In the genomic region with DNA sequence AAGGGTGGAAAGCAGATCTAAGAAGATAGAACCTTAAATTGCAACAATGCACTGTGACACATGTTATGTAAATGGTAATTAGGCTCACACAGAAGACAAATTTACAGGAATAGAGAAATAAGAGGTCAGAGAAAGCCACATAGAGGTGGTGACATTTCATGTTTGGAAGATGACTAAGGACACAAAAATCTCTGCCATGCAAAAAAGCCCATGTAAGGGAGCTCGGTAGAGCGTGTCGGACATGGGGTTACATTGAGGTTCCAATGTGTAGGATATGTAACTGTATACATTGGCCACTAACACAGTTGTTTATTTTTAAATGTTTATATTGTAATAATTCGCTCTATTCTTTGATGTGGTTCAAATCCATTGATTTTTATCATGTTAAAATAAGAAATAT, we compare ENCODE assay signal across 20 cellular contexts. TPM values are rescaled to one million over a fixed set of nuclear protein-coding genes. Genes with fewer than 3 reads are reported as not detected.
DNase-seq lines count a peak whose midpoint lies in the region; ATAC-seq, FAIRE-seq and TF ChIP-seq lines count a peak whose summit lies in the region.
"Had no signal": no experiment of that assay in that cellular context is flagged by ENCODE, and none has a peak within 500 bp of the region (broad histone marks: within the 10 kb centered on the region; RNA-seq: fewer than 3 reads in every experiment).

No MANE protein-coding gene starts in this region.

- no peak overlapping the region for H2AFZ ChIP-seq in H1 (ENCODE audit: low read length)
- H2AFZ ChIP-seq: GM23338 had no signal

- no peaks in the 10 kb centered on the region for H3K4me1 Mint-ChIP-seq in osteocyte (ENCODE audit: unreplicated experiment)
- H3K4me1 Mint-ChIP-seq in activated T-cell treated with anti-CD3 and anti-CD28 coated beads, Interleukin-2, amount 50 U/mL, for 72 hours (ENCODE audit: low read depth): no peaks in the 10 kb centered on the region
- H3K4me1 Mint-ChIP-seq in CD4-positive, alpha-beta T cell (ENCODE audit: low read depth): peaks cover 10% of the 10 kb centered on the region
- H3K4me1 Mint-ChIP-seq in naive thymus-derived CD8-positive, alpha-beta T cell: peaks cover 1 to 11% (median 8%) of the 10 kb centered on the region in 4 donors
- H3K4me1 Mint-ChIP-seq: GM23338 had no signal

- 93% methylated on average over 4 of the region's 4 CpGs; no CpG with 5 or more reads in 1 of the 2 experiments for WGBS in H1 (ENCODE audit: extremely low coverage in 1 of 2, insufficient coverage in 1 of 2, insufficient read length in 1 of 2, insufficient replicate concordance in 2 of 2, low coverage in 1 of 2, low lambda C conversion rate in 2 of 2, missing lambda C conversion rate in 1 of 2), 2 experiments

- H4K5ac ChIP-seq in H1 (ENCODE audit: insufficient read length, low read depth, low read length): no peak overlapping the region

- no peak overlapping the region for H3K14ac ChIP-seq in H1 (ENCODE audit: insufficient read length)

- H4K8ac ChIP-seq in H1 (ENCODE audit: extremely low read depth, insufficient read depth, low read length): no peak overlapping the region

- H3K27me3 ChIP-seq in H1 (replicated peaks in 1 of 4; ENCODE audit: control insufficient read depth in 3 of 4, extremely low read depth in 1 of 4, insufficient read depth in 3 of 4, low read length in 3 of 4): no peaks in the 10 kb centered on the region
- H3K27me3 ChIP-seq in CD4-positive, alpha-beta T cell (ENCODE audit: control insufficient read depth, insufficient read depth, low read length): no peaks in the 10 kb centered on the region

- DNase-seq in EL (peak; percentile 28), RPMI7951 (ENCODE audit: low read depth) (peak; percentile 46), H1 (ENCODE audit: low read depth in 1 of 2, low spot score in 2 of 2) (no peak), myocyte (ENCODE audit: low read depth) (peak; percentile 9), osteocyte (ENCODE audit: extremely low spot score, unreplicated experiment) (no peak)
- no peak for DNase-seq in activated T-cell treated with anti-CD3 and anti-CD28 coated beads, Interleukin-2, amount 50 U/mL, for 72 hours
- DNase-seq in CD4-positive, alpha-beta T cell: no peak
- no peak for DNase-seq in naive thymus-derived CD8-positive, alpha-beta T cell
- DNase-seq: C1 segment of cervical spinal cord, DMS79 treated with DMSO at 0.1 percent for 48 hours, GDM1, KG1, MV-4-11, NCI-H187, NCI-H2107, NCI-H345, NCI-H524 treated with DMSO at 0.1 percent for 48 hours, SIG-M5 had no signal

- peaks cover 1 to 52% (median 10%) of the 10 kb centered on the region in 4 experiments; a peak in 6 of 8 replicates for H3K36me3 ChIP-seq in H1 (ENCODE audit: control insufficient read depth in 2 of 4, insufficient read depth in 4 of 4, low read length in 3 of 4)

- peaks cover 58% of the 10 kb centered on the region for H3K36me3 Mint-ChIP-seq in osteocyte (ENCODE audit: unreplicated experiment)
- peaks cover 2 to 15% of the 10 kb centered on the region in 2 donors for H3K36me3 Mint-ChIP-seq in activated T-cell treated with anti-CD3 and anti-CD28 coated beads, Interleukin-2, amount 50 U/mL, for 72 hours (ENCODE audit: insufficient read depth in 2 of 2)
- peaks cover 93% of the 10 kb centered on the region for H3K36me3 Mint-ChIP-seq in CD4-positive, alpha-beta T cell (ENCODE audit: low read depth)
- H3K36me3 Mint-ChIP-seq in naive thymus-derived CD8-positive, alpha-beta T cell: peaks cover 13 to 74% (median 17%) of the 10 kb centered on the region in 3 donors

- no peak overlapping the region for H2BK120ac ChIP-seq in H1 (replicated peaks; ENCODE audit: low read depth, low read length)

- no peak overlapping the region for H3K4me3 Mint-ChIP-seq in osteocyte (ENCODE audit: unreplicated experiment)
- H3K4me3 Mint-ChIP-seq in activated T-cell treated with anti-CD3 and anti-CD28 coated beads, Interleukin-2, amount 50 U/mL, for 72 hours: no peak overlapping the region
- no peak overlapping the region for H3K4me3 Mint-ChIP-seq in CD4-positive, alpha-beta T cell
- no peak overlapping the region for H3K4me3 Mint-ChIP-seq in naive thymus-derived CD8-positive, alpha-beta T cell
- H3K4me3 Mint-ChIP-seq: GM23338 had no signal

- no peak overlapping the region for H2BK12ac ChIP-seq in H1 (ENCODE audit: low read depth, low read length)

- H4K20me1 ChIP-seq in H1 (replicated peaks in 1 of 2; ENCODE audit: control insufficient read depth in 1 of 2, insufficient read depth in 2 of 2, low read length in 2 of 2): peaks cover 0 to 2% of the 10 kb centered on the region in 2 experiments

- H3K9me3 ChIP-seq in H1 (ENCODE audit: insufficient read depth in 2 of 2, low read depth in 1 of 2, low read length in 1 of 2): no peaks in the 10 kb centered on the region
- no peaks in the 10 kb centered on the region for H3K9me3 ChIP-seq in CD4-positive, alpha-beta T cell (ENCODE audit: control insufficient read depth, low read length)

- H3K4ac ChIP-seq in H1 (replicated peaks; ENCODE audit: insufficient read length, low read depth, low read length): no peak overlapping the region

- intact Hi-C loops in CD4-positive, alpha-beta T cell (cut with DNase I, micrococcal nuclease): no loop called here

- no peak overlapping the region for H3K27ac ChIP-seq in H1 (ENCODE audit: low read depth, low read length)
- no peak overlapping the region for H3K27ac ChIP-seq in CD4-positive, alpha-beta T cell (ENCODE audit: low read depth, low read length)
- H3K27ac ChIP-seq: RWPE1 had no signal

- no peak overlapping the region for H2BK20ac ChIP-seq in H1 (ENCODE audit: low read length)

- no peak overlapping the region for H2BK5ac ChIP-seq in H1 (ENCODE audit: low read depth, low read length)

- no peak overlapping the region for H2AK5ac ChIP-seq in H1 (ENCODE audit: low read depth, low read length)

- no peaks in the 10 kb centered on the region for H3K23me2 ChIP-seq in H1 (ENCODE audit: low read depth, low read length)

- no peak overlapping the region for H3K4me3 ChIP-seq in H1 (ENCODE audit: extremely low read depth in 1 of 4, insufficient read depth in 2 of 4, low read depth in 3 of 4, low read length in 4 of 4)
- H3K4me3 ChIP-seq: GM23338 had no signal

- no peak for TF ChIP-seq RAD21 in H1 (IDR thresholded peaks at IDR 0.05 in 1 of 2, conservative IDR thresholded peaks at IDR 0.05 in 1 of 2; ENCODE audit: low read depth in 2 of 2, low read length in 2 of 2)

- ATAC-seq in activated T-cell treated with anti-CD3 and anti-CD28 coated beads, Interleukin-2, amount 50 U/mL, for 72 hours (replicated peaks in 1 of 2): no peak
- ATAC-seq in CD4-positive, alpha-beta T cell (ENCODE audit: poor library complexity): no peak
- ATAC-seq in naive thymus-derived CD8-positive, alpha-beta T cell: no peak
- ATAC-seq: GM23338 had no signal

- no peaks in the 10 kb centered on the region for H3K4me1 ChIP-seq in H1 (replicated peaks in 1 of 4; ENCODE audit: control insufficient read depth in 3 of 4, insufficient read depth in 4 of 4, low read length in 3 of 4)

- no peak overlapping the region for H3K27ac Mint-ChIP-seq in osteocyte (ENCODE audit: unreplicated experiment)
- no peak overlapping the region for H3K27ac Mint-ChIP-seq in activated T-cell treated with anti-CD3 and anti-CD28 coated beads, Interleukin-2, amount 50 U/mL, for 72 hours
- H3K27ac Mint-ChIP-seq in CD4-positive, alpha-beta T cell: no peak overlapping the region
- H3K27ac Mint-ChIP-seq in naive thymus-derived CD8-positive, alpha-beta T cell: no peak overlapping the region
- H3K27ac Mint-ChIP-seq: GM23338 had no signal

- H3K79me1 ChIP-seq in H1 (ENCODE audit: low read depth, low read length): no peaks in the 10 kb centered on the region

- no peak overlapping the region for H2BK15ac ChIP-seq in H1 (ENCODE audit: low read length)

- H3K79me2 ChIP-seq in H1 (ENCODE audit: control insufficient read depth in 1 of 2, insufficient read depth in 2 of 2, low read length in 2 of 2): 0 out of 4 replicates have a peak, but pooled peaks cover 0 to 3% of the 10 kb centered on the region in 2 experiments

- POLR2A ChIA-PET in H1 (lab: Charles Lee; ENCODE audit: partially characterized antibody): interaction anchor here (1.6 kb wide), 2 partner anchors 17 to 19 kb away, joined by 3 to 4 read pairs; no protein-coding TSS in a partner anchor
- POLR2A ChIA-PET in CD4-positive, alpha-beta T cell (lab: Charles Lee): no interaction called here
- POLR2A ChIA-PET in naive thymus-derived CD8-positive, alpha-beta T cell (lab: Charles Lee): no interaction called here

- TF ChIP-seq CTCF in H1 (IDR thresholded peaks at IDR 0.05; ENCODE audit: control extremely low read depth in 1 of 3, insufficient read depth in 1 of 3, low read depth in 1 of 3, low read length in 3 of 3) (no peak), osteocyte (IDR thresholded peaks at IDR 0.05) (no peak)
- TF ChIP-seq CTCF in CD4-positive, alpha-beta T cell (IDR thresholded peaks at IDR 0.05): no peak

- H4K91ac ChIP-seq in H1 (replicated peaks; ENCODE audit: insufficient read length, low read length): no peak overlapping the region

- TF ChIP-seq EP300 in H1 (IDR thresholded peaks at IDR 0.05; ENCODE audit: borderline replicate concordance in 1 of 2, low read depth in 2 of 2, low read length in 2 of 2): no peak

- CTCF ChIA-PET in H1 (lab: Charles Lee; ENCODE audit: partially characterized antibody): interaction anchor here (0.6 to 2.4 kb wide), 2 partner anchors 58 to 122 kb away, joined by 4 to 8 read pairs; no protein-coding TSS in a partner anchor
- CTCF ChIA-PET in CD4-positive, alpha-beta T cell (lab: Charles Lee): no interaction called here

- H3K9ac ChIP-seq in H1 (replicated peaks in 1 of 4; ENCODE audit: extremely low read depth in 1 of 4, low read depth in 3 of 4, low read length in 3 of 4): no peak overlapping the region

- peak; percentile 19 for FAIRE-seq in H1 (lab: Jason Lieb, UNC)

- no peak overlapping the region for H3K4me2 ChIP-seq in H1 (ENCODE audit: insufficient read depth in 1 of 2, low read depth in 2 of 2, low read length in 2 of 2)
- H3K4me2 ChIP-seq: GM23338 had no signal

- H3K27me3 Mint-ChIP-seq in osteocyte (ENCODE audit: unreplicated experiment): no peaks in the 10 kb centered on the region
- no peaks in the 10 kb centered on the region for H3K27me3 Mint-ChIP-seq in activated T-cell treated with anti-CD3 and anti-CD28 coated beads, Interleukin-2, amount 50 U/mL, for 72 hours (ENCODE audit: low read depth)
- H3K27me3 Mint-ChIP-seq in CD4-positive, alpha-beta T cell: no peaks in the 10 kb centered on the region
- H3K27me3 Mint-ChIP-seq in naive thymus-derived CD8-positive, alpha-beta T cell: no peaks in the 10 kb centered on the region

- H3K23ac ChIP-seq in H1 (ENCODE audit: insufficient read length): no peak overlapping the region

- no peak overlapping the region for H3K56ac ChIP-seq in H1 (replicated peaks; ENCODE audit: insufficient read length, low read depth, low read length)

- no peak for TF ChIP-seq POLR2A in H1 (IDR thresholded peaks at IDR 0.05; ENCODE audit: control extremely low read depth in 1 of 2, low read depth in 2 of 2, low read length in 2 of 2)

- H3K18ac ChIP-seq in H1 (ENCODE audit: extremely low read depth, low read length): no peak overlapping the region

- H3K9me3 Mint-ChIP-seq in osteocyte (ENCODE audit: unreplicated experiment): no peaks in the 10 kb centered on the region
- H3K9me3 Mint-ChIP-seq in activated T-cell treated with anti-CD3 and anti-CD28 coated beads, Interleukin-2, amount 50 U/mL, for 72 hours: no peaks in the 10 kb centered on the region
- no peaks in the 10 kb centered on the region for H3K9me3 Mint-ChIP-seq in CD4-positive, alpha-beta T cell
- H3K9me3 Mint-ChIP-seq in naive thymus-derived CD8-positive, alpha-beta T cell: no peaks in the 10 kb centered on the region
- H3K9me3 Mint-ChIP-seq: GM23338 had no signal

RNA-seq across cellular contexts. Expression of a gene that starts 33.7 kb away (rescaled TPM):
- 36.2 and 46.3 TPM in 2 replicates for total RNA-seq in RPMI7951 (2014; rRNA removed; shearing (Covaris generic))
- total RNA-seq in H1 (2021; fragmentation: NEBNext Ultra II Directional; extraction: Animal tissue kit (Norgen Biotek cat#: 25700)): 99.4 and 103 TPM in 2 replicates
- 21.0 and 25.7 TPM in 2 replicates for polyA plus RNA-seq in H1 (2011; rRNA removed)
- 53.5 TPM for polyA plus RNA-seq in H1 (2011; cell fraction: cytosol; rRNA removed)
- 32.9 TPM for polyA plus RNA-seq in H1 (2011; cell fraction: nucleus; rRNA removed)
- polyA plus RNA-seq in H1 (2012, experiment 1 of 2): 57.3 to 98.1 TPM (median 61.2 TPM) in 4 replicates
- 10.5 TPM for polyA plus RNA-seq in H1 (2012, experiment 2 of 2)
- 73.3 TPM for polyA plus RNA-seq in H1 (2013, experiment 1 of 2)
- 79.4 TPM for polyA plus RNA-seq in H1 (2013, experiment 2 of 2)
- 39.1 and 45.8 TPM in 2 replicates for polyA minus RNA-seq in H1 (2011; rRNA and poly(A)+ RNA removed)
- polyA minus RNA-seq in H1 (2011; cell fraction: cytosol; rRNA and poly(A)+ RNA removed): 29.7 TPM
- polyA minus RNA-seq in H1 (2011; cell fraction: nucleus; rRNA and poly(A)+ RNA removed): 66.6 TPM
- total RNA-seq in myocyte: 38.1 and 43.7 TPM in 2 replicates
- polyA plus RNA-seq in myocyte (2012): 31.1 TPM
- 46.1 and 48.4 TPM in 2 replicates for total RNA-seq in osteocyte
- 10 to 100 TPM; 47.9 to 51.0 TPM for total RNA-seq in activated T-cell treated with anti-CD3 and anti-CD28 coated beads, Interleukin-2, amount 50 U/mL, for 72 hours
- total RNA-seq in CD4-positive, alpha-beta T cell: 10 to 100 TPM; 18.5 to 20.1 TPM
- total RNA-seq in naive thymus-derived CD8-positive, alpha-beta T cell: 10 to 100 TPM; 38.7 to 45.4 TPM
- 10 to 100 TPM; 50.4 to 53.1 (median 51.3) TPM for polyA plus RNA-seq in naive thymus-derived CD8-positive, alpha-beta T cell

RNA-seq across cellular contexts. Expression of a gene that starts 44.1 kb away (rescaled TPM):
- 1.4 and 2.2 TPM in 2 replicates for total RNA-seq in RPMI7951 (2014; rRNA removed; shearing (Covaris generic))
- total RNA-seq in H1 (2021; fragmentation: NEBNext Ultra II Directional; extraction: Animal tissue kit (Norgen Biotek cat#: 25700)): 7.3 and 8.9 TPM in 2 replicates
- 3.1 and 3.7 TPM in 2 replicates for polyA plus RNA-seq in H1 (2011; rRNA removed)
- polyA plus RNA-seq in H1 (2011; cell fraction: cytosol; rRNA removed): 8.7 TPM
- polyA plus RNA-seq in H1 (2011; cell fraction: nucleus; rRNA removed): 2.6 TPM
- 14.8 to 41.0 TPM (median 36.1 TPM) in 4 replicates for polyA plus RNA-seq in H1 (2012, experiment 1 of 2)
- polyA plus RNA-seq in H1 (2012, experiment 2 of 2): 3.0 TPM
- polyA plus RNA-seq in H1 (2013, experiment 1 of 2): 6.3 TPM
- 7.1 TPM for polyA plus RNA-seq in H1 (2013, experiment 2 of 2)
- 2.1 and 3.9 TPM in 2 replicates for polyA minus RNA-seq in H1 (2011; rRNA and poly(A)+ RNA removed)
- 2.8 TPM for polyA minus RNA-seq in H1 (2011; cell fraction: cytosol; rRNA and poly(A)+ RNA removed)
- polyA minus RNA-seq in H1 (2011; cell fraction: nucleus; rRNA and poly(A)+ RNA removed): 3.4 TPM
- total RNA-seq in myocyte (2.4 and 3.6 TPM in 2 replicates), osteocyte (7.2 and 8.9 TPM in 2 replicates)
- polyA plus RNA-seq in myocyte (2012): 7.2 TPM
- total RNA-seq in activated T-cell treated with anti-CD3 and anti-CD28 coated beads, Interleukin-2, amount 50 U/mL, for 72 hours: 10 to 100 TPM; 12.3 TPM
- 10 to 100 TPM; 15.5 to 17.1 TPM for total RNA-seq in CD4-positive, alpha-beta T cell
- total RNA-seq in naive thymus-derived CD8-positive, alpha-beta T cell: 10 to 100 TPM; 18.1 to 19.2 TPM
- 10 to 100 TPM in 1 of 3 donors, 1 to 10 TPM in 2; 6.5 to 11.3 (median 8.7) TPM for polyA plus RNA-seq in naive thymus-derived CD8-positive, alpha-beta T cell

RNA-seq across cellular contexts. Expression of a gene that starts 53.2 kb away (rescaled TPM):
- total RNA-seq in RPMI7951 (2014; rRNA removed; shearing (Covaris generic)): not detected in 2 replicates
- total RNA-seq in H1 (2021; fragmentation: NEBNext Ultra II Directional; extraction: Animal tissue kit (Norgen Biotek cat#: 25700)): 113 and 122 TPM in 2 replicates
- 57.6 and 87.4 TPM in 2 replicates for polyA plus RNA-seq in H1 (2011; rRNA removed)
- polyA plus RNA-seq in H1 (2011; cell fraction: cytosol; rRNA removed): 99.3 TPM
- polyA plus RNA-seq in H1 (2011; cell fraction: nucleus; rRNA removed): 40.9 TPM
- polyA plus RNA-seq in H1 (2012, experiment 1 of 2): 122 to 180 TPM (median 131 TPM) in 4 replicates
- polyA plus RNA-seq in H1 (2012, experiment 2 of 2): 53.2 TPM
- polyA plus RNA-seq in H1 (2013, experiment 1 of 2): 136 TPM
- 149 TPM for polyA plus RNA-seq in H1 (2013, experiment 2 of 2)
- 39.8 and 42.2 TPM in 2 replicates for polyA minus RNA-seq in H1 (2011; rRNA and poly(A)+ RNA removed)
- 51.8 TPM for polyA minus RNA-seq in H1 (2011; cell fraction: cytosol; rRNA and poly(A)+ RNA removed)
- polyA minus RNA-seq in H1 (2011; cell fraction: nucleus; rRNA and poly(A)+ RNA removed): 37.1 TPM
- total RNA-seq in myocyte (not detected in 2 replicates), osteocyte (not detected in 2 replicates)
- polyA plus RNA-seq in myocyte (2012): not detected
- total RNA-seq in activated T-cell treated with anti-CD3 and anti-CD28 coated beads, Interleukin-2, amount 50 U/mL, for 72 hours: not detected
- not detected for total RNA-seq in CD4-positive, alpha-beta T cell
- total RNA-seq in naive thymus-derived CD8-positive, alpha-beta T cell: not detected
- not detected for polyA plus RNA-seq in naive thymus-derived CD8-positive, alpha-beta T cell

Comparison
In these comparisons a context has a peak if more than half of its experiments do, and no peak if none do; other contexts are left out.
1. DNase-seq: peak in EL (single experiment), RPMI7951 (single experiment) and myocyte (single experiment); none in H1 (0 of 2), osteocyte (single experiment), activated T-cell treated with anti-CD3 and anti-CD28 coated beads, Interleukin-2, amount 50 U/mL, for 72 hours (0 of 2), CD4-positive, alpha-beta T cell (0 of 10) and naive thymus-derived CD8-positive, alpha-beta T cell (0 of 10).
2. RNA of a gene that starts 53.2 kb away (total RNA-seq): 113 to 122 TPM in H1; not detected in activated T-cell treated with anti-CD3 and anti-CD28 coated beads, Interleukin-2, amount 50 U/mL, for 72 hours, not detected in RPMI7951, not detected in myocyte, not detected in osteocyte, not detected in CD4-positive, alpha-beta T cell and not detected in naive thymus-derived CD8-positive, alpha-beta T cell; every median in the first group is over 100 times any median in the second.